7 cellular contexts compared by ENCODE assay signal in genomic region chr14:69658664-69659261, GRCh38. TPM values are rescaled to one million over a fixed set of nuclear protein-coding genes. Genes with fewer than 3 reads are reported as not detected.
DNase-seq lines count a peak whose midpoint lies in the region; ATAC-seq, FAIRE-seq and TF ChIP-seq lines count a peak whose summit lies in the region.

No MANE protein-coding gene starts in this region.

- CTCF ChIA-PET in activated CD8-positive, alpha-beta T cell treated with anti-CD3 and anti-CD28 coated beads, Interleukin-2, amount 10 ng/mL, durations not matched to agents 7 days and 5 days (lab: Charles Lee): no interaction called here

- DNase-seq in NCI-H146 (lab: John Stamatoyannopoulos, UW) (peak; percentile 36), hepatocyte (ENCODE audit: low spot score) (peak; percentile 65), RCC 7860 (ENCODE audit: low spot score) (no peak)
- DNase-seq in activated CD8-positive, alpha-beta T cell treated with anti-CD3 and anti-CD28 coated beads, Interleukin-2, amount 10 ng/mL, durations not matched to agents 7 days and 5 days: no peak
- DNase-seq in stimulated activated CD8-positive, alpha-beta memory T cell treated with anti-CD3 and anti-CD28 coated beads, Interleukin-4, amount 100 ng/mL, for 48 hours: peak; percentile 56

- H3K27me3 ChIP-seq in hepatocyte: no peaks in the 10 kb centered on the region

- peak overlapping the region; percentile 67 for H3K4me2 ChIP-seq in hepatocyte

- no peaks in the 10 kb centered on the region for H3K27me3 Mint-ChIP-seq in activated CD8-positive, alpha-beta T cell treated with anti-CD3 and anti-CD28 coated beads, Interleukin-2, amount 10 ng/mL, durations not matched to agents 7 days and 5 days (ENCODE audit: low read depth)

- peak; percentile 27 for ATAC-seq in activated CD8-positive, alpha-beta T cell treated with anti-CD3 and anti-CD28 coated beads, Interleukin-2, amount 10 ng/mL, durations not matched to agents 7 days and 5 days
- ATAC-seq in HG02938 (IDR thresholded peaks at IDR 0.05; ENCODE audit: unreplicated experiment): no peak
- ATAC-seq in HG03354 (IDR thresholded peaks at IDR 0.05; ENCODE audit: poor library complexity, severe bottlenecking, unreplicated experiment): no peak

- H3K36me3 ChIP-seq in hepatocyte (replicated peaks; ENCODE audit: insufficient read depth, low read depth): no peaks in the 10 kb centered on the region

- H3K4me1 ChIP-seq in hepatocyte (ENCODE audit: insufficient read depth): peaks cover 70% of the 10 kb centered on the region

- H3K9me3 Mint-ChIP-seq in activated CD8-positive, alpha-beta T cell treated with anti-CD3 and anti-CD28 coated beads, Interleukin-2, amount 10 ng/mL, durations not matched to agents 7 days and 5 days (ENCODE audit: insufficient read depth): no peaks in the 10 kb centered on the region

- no peak overlapping the region for H3K4me3 Mint-ChIP-seq in activated CD8-positive, alpha-beta T cell treated with anti-CD3 and anti-CD28 coated beads, Interleukin-2, amount 10 ng/mL, durations not matched to agents 7 days and 5 days

- peaks cover 72% of the 10 kb centered on the region for H3K79me2 ChIP-seq in hepatocyte

- H3K4me3 ChIP-seq in hepatocyte: no peak overlapping the region

- no peaks in the 10 kb centered on the region for H3K9me2 ChIP-seq in hepatocyte (replicated peaks; ENCODE audit: insufficient read depth)

- H2AFZ ChIP-seq in hepatocyte: no peak overlapping the region

- POLR2A ChIA-PET in activated CD8-positive, alpha-beta T cell treated with anti-CD3 and anti-CD28 coated beads, Interleukin-2, amount 10 ng/mL, durations not matched to agents 7 days and 5 days (lab: Charles Lee): interaction anchor here (0.9 to 1.2 kb wide), 2 partner anchors 25 to 29 kb away, joined by 3 to 4 read pairs; no protein-coding TSS in a partner anchor

- no peaks in the 10 kb centered on the region for H3K9me3 ChIP-seq in hepatocyte (ENCODE audit: low read depth)

- peak overlapping the region; percentile 93 for H3K27ac ChIP-seq in hepatocyte

- 67% methylated on average over 8 of the region's 8 CpGs for WGBS in hepatocyte (ENCODE audit: low lambda C conversion rate, missing lambda C conversion rate)

- H3K4me1 Mint-ChIP-seq in activated CD8-positive, alpha-beta T cell treated with anti-CD3 and anti-CD28 coated beads, Interleukin-2, amount 10 ng/mL, durations not matched to agents 7 days and 5 days (ENCODE audit: low read depth): peaks cover 73% of the 10 kb centered on the region

- peak overlapping the region; percentile 14 for H3K27ac Mint-ChIP-seq in activated CD8-positive, alpha-beta T cell treated with anti-CD3 and anti-CD28 coated beads, Interleukin-2, amount 10 ng/mL, durations not matched to agents 7 days and 5 days

- H3K36me3 Mint-ChIP-seq in activated CD8-positive, alpha-beta T cell treated with anti-CD3 and anti-CD28 coated beads, Interleukin-2, amount 10 ng/mL, durations not matched to agents 7 days and 5 days (ENCODE audit: low read depth): peaks cover 64% of the 10 kb centered on the region

- TF ChIP-seq CTCF in hepatocyte (IDR thresholded peaks at IDR 0.05; ENCODE audit: poor library complexity): no peak

- FAIRE-seq in RCC 7860 (lab: Jason Lieb, UNC): no peak

- peaks cover 4% of the 10 kb centered on the region for H4K20me1 ChIP-seq in hepatocyte (ENCODE audit: insufficient read depth, poor library complexity, severe bottlenecking)

RNA-seq across cellular contexts. Expression of gene SUSD6, which starts 47.4 kb away (rescaled TPM):
- total RNA-seq in activated CD8-positive, alpha-beta T cell treated with anti-CD3 and anti-CD28 coated beads, Interleukin-2, amount 10 ng/mL, durations not matched to agents 7 days and 5 days: 10 to 100 TPM; 40.0 to 43.1 TPM
- 16.2 and 28.4 TPM in 2 replicates for total RNA-seq in hepatocyte
- 15.7 and 16.3 TPM in 2 replicates for polyA plus RNA-seq in hepatocyte

Comparison
In these comparisons a context has a peak if more than half of its experiments do, and no peak if none do; other contexts are left out.
1. DNase-seq: peak in NCI-H146 (single experiment), hepatocyte (single experiment) and stimulated activated CD8-positive, alpha-beta memory T cell treated with anti-CD3 and anti-CD28 coated beads, Interleukin-4, amount 100 ng/mL, for 48 hours (single experiment); none in activated CD8-positive, alpha-beta T cell treated with anti-CD3 and anti-CD28 coated beads, Interleukin-2, amount 10 ng/mL, durations not matched to agents 7 days and 5 days (single experiment) and RCC 7860 (single experiment).